Comparison of ENCODE assay signal across 2 cellular contexts in genomic region chr3:64830681-64831080, GRCh38.
TF ChIP-seq lines count a peak whose summit lies in the region.

No MANE protein-coding gene starts in this region.

TF ChIP-seq in IMR-90, 13 proteins besides CTCF, POLR2A, EP300 and RAD21:
- TF ChIP-seq NFE2L2 (IDR thresholded peaks at IDR 0.05; ENCODE audit: low read depth, low read length): no peak
- no peak for TF ChIP-seq MXI1 (IDR thresholded peaks at IDR 0.05; ENCODE audit: borderline replicate concordance, low read depth, low read length)
- no peak for TF ChIP-seq FOS (IDR thresholded peaks at IDR 0.05; ENCODE audit: low read depth, low read length)
- no peak for TF ChIP-seq RCOR1 (IDR thresholded peaks at IDR 0.05; ENCODE audit: insufficient replicate concordance, low read length)
- no peak for TF ChIP-seq MAZ (IDR thresholded peaks at IDR 0.05; ENCODE audit: borderline replicate concordance, low read depth, low read length)
- TF ChIP-seq SMC3 (IDR thresholded peaks at IDR 0.05; ENCODE audit: low read depth, low read length): no peak
- no peak for TF ChIP-seq RFX5 (IDR thresholded peaks at IDR 0.05; ENCODE audit: low read depth, low read length)
- TF ChIP-seq USF2 (IDR thresholded peaks at IDR 0.05; ENCODE audit: low read depth, low read length): no peak
- TF ChIP-seq MAFK (IDR thresholded peaks at IDR 0.05; ENCODE audit: low read depth, low read length): peak; percentile 98

TF ChIP-seq in H1, 55 proteins besides CTCF, POLR2A, EP300 and RAD21:
- TF ChIP-seq MAFK (IDR thresholded peaks at IDR 0.05; ENCODE audit: low read depth, low read length): peak; percentile 97
- no peak for TF ChIP-seq BRCA1 (IDR thresholded peaks at IDR 0.05; ENCODE audit: low read depth, low read length)
